Comparison of ENCODE assay signal across 37 cellular contexts in genomic region chr7:141055146-141055545, GRCh38.
"Had no signal": no experiment of that assay in that cellular context is flagged by ENCODE, and none has a peak within 500 bp of the region (broad histone marks: within the 10 kb centered on the region; RNA-seq: fewer than 3 reads in every experiment).

No MANE protein-coding gene starts in this region.

- H3K36me3 Mint-ChIP-seq: activated CD4-positive, alpha-beta memory T cell treated with anti-CD3 and anti-CD28 coated beads for 36 hours; activated naive CD8-positive, alpha-beta T cell treated with anti-CD3 and anti-CD28 coated beads for 36 hours had no signal

- H3K4me1 Mint-ChIP-seq: activated B cell treated with CpG ODN at 0.5 μM for 24 hours had no signal

- H3K27me3 ChIP-seq: adrenal gland, body of pancreas, brain microvascular endothelial cell, breast epithelium had no signal

- DNase-seq: activated B cell treated with CpG ODN at 0.5 μM for 24 hours; activated CD4-positive, alpha-beta memory T cell treated with anti-CD3 and anti-CD28 coated beads for 36 hours; activated CD4-positive, alpha-beta T cell treated with anti-CD3 and anti-CD28 coated beads for 4 hours; activated CD4-positive, alpha-beta T cell treated with anti-CD3 and anti-CD28 coated beads, Interleukin-2, amount 10 ng/mL, durations not matched to agents 24 days and 14 days; activated CD4-positive, alpha-beta T cell treated with anti-CD3 and anti-CD28 coated beads, Interleukin-2, amount 50 U/mL, for 1 hour; activated CD4-positive, alpha-beta T cell treated with anti-CD3 and anti-CD28 coated beads, Interleukin-2, amount 50 U/mL, for 4 hours; activated CD4-positive, CD25-positive, alpha-beta regulatory T cell treated with anti-CD3 and anti-CD28 coated beads, Interleukin-2, amount 50 U/mL, for 72 hours; activated CD8-positive, alpha-beta memory T cell treated with anti-CD3 and anti-CD28 coated beads, Interleukin-2, amount 50 U/mL, for 4 hours; activated CD8-positive, alpha-beta T cell treated with anti-CD3 and anti-CD28 coated beads for 36 hours; activated effector memory CD4-positive, alpha-beta T cell treated with anti-CD3 and anti-CD28 coated beads, Interleukin-2, amount 50 U/mL, for 16 hours; activated gamma-delta T cell treated with Interleukin-2 at 50 U/mL for 16 hours; activated naive CD4-positive, alpha-beta T cell; activated naive CD4-positive, alpha-beta T cell treated with anti-CD3 and anti-CD28 coated beads for 36 hours; activated naive CD4-positive, alpha-beta T cell treated with anti-CD3 and anti-CD28 coated beads, Interleukin-2, amount 50 U/mL, for 16 hours; activated naive CD8-positive, alpha-beta T cell treated with anti-CD3 and anti-CD28 coated beads for 36 hours; activated T-cell treated with anti-CD3 and anti-CD28 coated beads for 4 hours; activated T-cell treated with anti-CD3 and anti-CD28 coated beads, Interleukin-2, amount 50 U/mL, for 1 hour; activated T-cell treated with anti-CD3 and anti-CD28 coated beads, Interleukin-2, amount 50 U/mL, for 4 hours; activated T-cell treated with anti-CD3 and anti-CD28 coated beads, Interleukin-2, amount 50 U/mL, for 72 hours; adrenal gland; amniotic stem cell; aorta; body of pancreas; brain microvascular endothelial cell; central memory CD4-positive, alpha-beta T cell; T-helper 1 cell; T-helper 2 cell; T-helper 9 cell had no signal

- H3K4me3 ChIP-seq: adrenal gland, body of pancreas, breast epithelium had no signal

- H3K36me3 ChIP-seq: adrenal gland, brain microvascular endothelial cell, breast epithelium had no signal

- H3K27me3 Mint-ChIP-seq: activated CD4-positive, alpha-beta memory T cell treated with anti-CD3 and anti-CD28 coated beads for 36 hours; activated T-helper 17 cell treated with anti-CD3 and anti-CD28 coated beads, Interleukin-2, amount 50 U/mL, for 72 hours had no signal

- H3K27ac ChIP-seq: adrenal gland, body of pancreas, brain microvascular endothelial cell, breast epithelium, VCaP had no signal

- H3K4me3 Mint-ChIP-seq: activated B cell treated with CpG ODN at 0.5 μM for 24 hours; activated CD4-positive, alpha-beta memory T cell treated with anti-CD3 and anti-CD28 coated beads for 36 hours; activated CD4-positive, alpha-beta T cell treated with anti-CD3 and anti-CD28 coated beads, Interleukin-2, amount 10 ng/mL, durations not matched to agents 24 days and 14 days; activated CD8-positive, alpha-beta T cell treated with anti-CD3 and anti-CD28 coated beads for 36 hours; activated naive CD4-positive, alpha-beta T cell treated with anti-CD3 and anti-CD28 coated beads for 36 hours; activated naive CD8-positive, alpha-beta T cell treated with anti-CD3 and anti-CD28 coated beads for 36 hours; activated T-cell treated with anti-CD3 and anti-CD28 coated beads, Interleukin-2, amount 50 U/mL, for 4 hours; activated T-cell treated with anti-CD3 and anti-CD28 coated beads, Interleukin-2, amount 50 U/mL, for 72 hours; activated T-helper 1 cell treated with anti-CD3 and anti-CD28 coated beads, Interleukin-12 subunit alpha, Interleukin-12 subunit beta, Interleukin-2, Interleukin-4 antibody, amounts not matched to agents 30 ng/mL and 10 ng/mL and 1 ng/mL, durations not matched to agents 14 hours and 24 hours and 36 hours; activated T-helper 17 cell treated with anti-CD3 and anti-CD28 coated beads, Interleukin-2, amount 50 U/mL, for 72 hours; T-helper 1 cell treated with Interleukin-12 subunit alpha and Interleukin-12 subunit beta and Interleukin-4 antibody, amounts not matched to agents 30 μg/mL and 1 μg/mL, for 36 hours; T-helper 2 cell treated with Interferon-gamma antibody and Interleukin-4, amounts not matched to agents 5 μg/mL and 100 μg/mL, for 36 hours had no signal

- ATAC-seq: activated CD8-positive, alpha-beta T cell treated with anti-CD3 and anti-CD28 coated beads for 36 hours; activated naive CD4-positive, alpha-beta T cell treated with anti-CD3 and anti-CD28 coated beads, Interleukin-2, amount 50 U/mL, for 72 hours; activated T-cell treated with anti-CD3 and anti-CD28 coated beads, Interleukin-2, amount 50 U/mL, for 4 hours; activated T-cell treated with anti-CD3 and anti-CD28 coated beads, Interleukin-2, amount 50 U/mL, for 72 hours; activated T-helper 17 cell treated with anti-CD3 and anti-CD28 coated beads, Interleukin-2, amount 50 U/mL, for 72 hours; body of pancreas had no signal

- H3K27ac Mint-ChIP-seq: activated B cell treated with CpG ODN at 0.5 μM for 24 hours; activated CD4-positive, alpha-beta memory T cell treated with anti-CD3 and anti-CD28 coated beads for 36 hours; activated CD4-positive, alpha-beta T cell treated with anti-CD3 and anti-CD28 coated beads, Interleukin-2, amount 10 ng/mL, durations not matched to agents 24 days and 14 days; activated CD8-positive, alpha-beta T cell treated with anti-CD3 and anti-CD28 coated beads for 36 hours; activated naive CD4-positive, alpha-beta T cell treated with anti-CD3 and anti-CD28 coated beads for 36 hours; activated naive CD4-positive, alpha-beta T cell treated with anti-CD3 and anti-CD28 coated beads, Interleukin-2, amount 50 U/mL, for 72 hours; activated naive CD8-positive, alpha-beta T cell treated with anti-CD3 and anti-CD28 coated beads for 36 hours; activated T-cell treated with anti-CD3 and anti-CD28 coated beads, Interleukin-2, amount 50 U/mL, for 72 hours; activated T-helper 17 cell treated with anti-CD3 and anti-CD28 coated beads, Interleukin-2, amount 50 U/mL, for 72 hours; T-helper 2 cell treated with Interferon-gamma antibody and Interleukin-4, amounts not matched to agents 5 μg/mL and 100 μg/mL, for 36 hours had no signal

- H3K9me3 ChIP-seq: adrenal gland had no signal

- H3K4me1 ChIP-seq: adrenal gland, body of pancreas, breast epithelium had no signal

- FAIRE-seq: astrocyte, TTC549 had no signal

- H3K9me3 Mint-ChIP-seq: activated CD4-positive, alpha-beta memory T cell treated with anti-CD3 and anti-CD28 coated beads for 36 hours; activated naive CD4-positive, alpha-beta T cell treated with anti-CD3 and anti-CD28 coated beads, Interleukin-2, amount 50 U/mL, for 72 hours; activated naive CD8-positive, alpha-beta T cell treated with anti-CD3 and anti-CD28 coated beads for 36 hours; activated T-cell treated with anti-CD3 and anti-CD28 coated beads, Interleukin-2, amount 50 U/mL, for 4 hours; activated T-helper 1 cell treated with anti-CD3 and anti-CD28 coated beads, Interleukin-12 subunit alpha, Interleukin-12 subunit beta, Interleukin-2, Interleukin-4 antibody, amounts not matched to agents 30 ng/mL and 10 ng/mL and 1 ng/mL, durations not matched to agents 14 hours and 24 hours and 36 hours; activated T-helper 17 cell treated with anti-CD3 and anti-CD28 coated beads, Interleukin-2, amount 50 U/mL, for 72 hours; T-helper 2 cell treated with Interferon-gamma antibody and Interleukin-4, amounts not matched to agents 5 μg/mL and 100 μg/mL, for 36 hours had no signal
